In the genomic region with DNA sequence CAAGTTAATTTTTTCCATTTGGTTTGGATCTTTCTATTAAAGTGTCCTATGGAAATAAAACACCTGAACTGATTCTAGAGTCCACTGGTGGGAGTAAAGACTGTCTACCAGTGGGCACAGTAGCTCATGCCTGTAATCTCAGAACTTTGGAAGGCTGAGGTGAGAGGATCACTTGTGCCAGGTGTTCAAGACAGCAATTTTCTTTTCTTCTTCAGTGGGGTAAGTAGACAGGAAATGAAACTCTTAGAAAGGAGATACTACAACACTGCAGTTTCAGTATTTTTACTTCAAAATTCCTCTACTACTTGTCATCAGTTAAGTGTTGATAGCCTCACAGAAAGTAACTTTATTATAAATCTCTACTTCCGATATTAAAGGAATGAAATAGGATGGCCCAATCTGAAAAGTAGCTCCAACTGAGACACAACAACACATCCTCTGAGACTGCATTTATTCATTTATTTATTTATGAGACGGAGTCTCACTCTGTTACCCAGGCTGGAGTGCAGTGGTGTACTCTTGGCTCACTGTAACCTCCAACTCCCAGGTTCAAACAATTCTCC, we compare ENCODE assay signal across 18 cellular contexts. TPM values are rescaled to one million over a fixed set of nuclear protein-coding genes. Genes with fewer than 3 reads are reported as not detected.
DNase-seq lines count a peak whose midpoint lies in the region; FAIRE-seq and TF ChIP-seq lines count a peak whose summit lies in the region.
"Had no signal": no experiment of that assay in that cellular context is flagged by ENCODE, and none has a peak within 500 bp of the region (broad histone marks: within the 10 kb centered on the region; RNA-seq: fewer than 3 reads in every experiment).

No MANE protein-coding gene starts in this region.

- H3K4me3 Mint-ChIP-seq in activated T-cell treated with anti-CD3 and anti-CD28 coated beads, Interleukin-2, amount 50 U/mL, for 24 hours: no peak overlapping the region
- no peak overlapping the region for H3K4me3 Mint-ChIP-seq in dendritic cell treated with granulocyte-macrophage colony-stimulating factor and Interleukin-4, amounts not matched to agents 40 ng/mL and 50 ng/mL, for 4 days
- H3K4me3 Mint-ChIP-seq: CD14-positive monocyte had no signal

- peak overlapping the region; percentile 83 for H3K27ac Mint-ChIP-seq in activated T-cell treated with anti-CD3 and anti-CD28 coated beads, Interleukin-2, amount 50 U/mL, for 24 hours
- H3K27ac Mint-ChIP-seq in dendritic cell treated with granulocyte-macrophage colony-stimulating factor and Interleukin-4, amounts not matched to agents 40 ng/mL and 50 ng/mL, for 4 days: peak overlapping the region; percentile 46

- no peaks in the 10 kb centered on the region for H3K27me3 Mint-ChIP-seq in activated T-cell treated with anti-CD3 and anti-CD28 coated beads, Interleukin-2, amount 50 U/mL, for 24 hours
- H3K27me3 Mint-ChIP-seq in dendritic cell treated with granulocyte-macrophage colony-stimulating factor and Interleukin-4, amounts not matched to agents 40 ng/mL and 50 ng/mL, for 4 days: no peaks in the 10 kb centered on the region

- H3K9me3 Mint-ChIP-seq in activated T-cell treated with anti-CD3 and anti-CD28 coated beads, Interleukin-2, amount 50 U/mL, for 24 hours: no peaks in the 10 kb centered on the region
- H3K9me3 Mint-ChIP-seq in dendritic cell treated with granulocyte-macrophage colony-stimulating factor and Interleukin-4, amounts not matched to agents 40 ng/mL and 50 ng/mL, for 4 days: no peaks in the 10 kb centered on the region

- intact Hi-C loops in dendritic cell treated with granulocyte-macrophage colony-stimulating factor and Interleukin-4, amounts not matched to agents 40 ng/mL and 50 ng/mL, for 4 days (cut with micrococcal nuclease): no loop called here

- FAIRE-seq in GM12891 (lab: Jason Lieb, UNC): no peak
- FAIRE-seq: A549, GM12892, H1, HTR-8/SVneo had no signal

- in situ Hi-C loops in GM13976 (cut with MboI; ENCODE audit: low sequenced_read_pairs, unreplicated experiment): no loop called here

- no peak for TF ChIP-seq CTCF in GM13976 (IDR thresholded peaks at IDR 0.05; ENCODE audit: borderline replicate concordance, control extremely low read depth, extremely low read depth, insufficient read depth, missing control alignments)

- H3K4me1 Mint-ChIP-seq in activated T-cell treated with anti-CD3 and anti-CD28 coated beads, Interleukin-2, amount 50 U/mL, for 24 hours (ENCODE audit: low read depth): peaks cover 14% of the 10 kb centered on the region
- peaks cover under 1% of the 10 kb centered on the region for H3K4me1 Mint-ChIP-seq in dendritic cell treated with granulocyte-macrophage colony-stimulating factor and Interleukin-4, amounts not matched to agents 40 ng/mL and 50 ng/mL, for 4 days (ENCODE audit: low read depth)
- H3K4me1 Mint-ChIP-seq: CD14-positive monocyte had no signal

- no peak for TF ChIP-seq POLR2A in GM12891 (IDR thresholded peaks at IDR 0.05; ENCODE audit: low read depth, low read length)

- DNase-seq in activated T-cell treated with anti-CD3 and anti-CD28 coated beads, Interleukin-2, amount 50 U/mL, for 24 hours: no peak
- no peak for DNase-seq in activated T-cell treated with anti-CD3 and anti-CD28 coated beads, Interleukin-2, amount 50 U/mL, for 48 hours
- DNase-seq in GM12891 (ENCODE audit: insufficient read length, low spot score) (no peak), RPMI8226 (peak; percentile 60), retina (no peak), GM13976 (ENCODE audit: low spot score) (no peak), NCI-H510A treated with DMSO at 0.1 percent for 48 hours (lab: John Stamatoyannopoulos, UW) (no peak)
- DNase-seq: NCI-H1048, NCI-H146, NCI-H345, Peyer's patch, SHP77 treated with DMSO at 0.1 percent for 48 hours had no signal

- peaks cover 91% of the 10 kb centered on the region for H3K36me3 Mint-ChIP-seq in activated T-cell treated with anti-CD3 and anti-CD28 coated beads, Interleukin-2, amount 50 U/mL, for 24 hours (ENCODE audit: low read depth)
- H3K36me3 Mint-ChIP-seq in dendritic cell treated with granulocyte-macrophage colony-stimulating factor and Interleukin-4, amounts not matched to agents 40 ng/mL and 50 ng/mL, for 4 days (ENCODE audit: low read depth): peaks cover 100% of the 10 kb centered on the region

TF ChIP-seq in GM12891, 5 proteins besides CTCF, POLR2A, EP300 and RAD21:
- TF ChIP-seq SPI1 (IDR thresholded peaks at IDR 0.05; ENCODE audit: low read depth, low read length) (peak; percentile 61; the same call in 1 of the 2 replicates), TAF1 (IDR thresholded peaks at IDR 0.05; ENCODE audit: low read depth, low read length) (no peak), POLR2AphosphoS5 (IDR thresholded peaks at IDR 0.05; ENCODE audit: low read depth, low read length) (no peak), PAX5 (IDR thresholded peaks at IDR 0.05; ENCODE audit: insufficient read depth, low read length, severe bottlenecking) (no peak), POU2F2 (IDR thresholded peaks at IDR 0.05; ENCODE audit: low read depth, low read length) (no peak)
TF ChIP-seq in GM12891: peak in this region for 1.

RNA-seq across cellular contexts. Expression of a gene that starts 26.3 kb away (rescaled TPM):
- polyA plus RNA-seq in GM12891 (2012; ENCODE audit: low read depth, missing spikeins): 76.2 TPM

RNA-seq across cellular contexts. Expression of a gene that starts 48.8 kb away (rescaled TPM):
- 234 TPM for polyA plus RNA-seq in GM12891 (2012; ENCODE audit: low read depth, missing spikeins)

RNA-seq across cellular contexts. Expression of a gene that starts 57.0 kb away (rescaled TPM):
- polyA plus RNA-seq in GM12891 (2012; ENCODE audit: low read depth, missing spikeins): 35.3 TPM
